In genomic region chr13:30191491-30192100, GRCh38 we compare ENCODE assay signal across 15 cellular contexts.
DNase-seq lines count a peak whose midpoint lies in the region; ATAC-seq, FAIRE-seq and TF ChIP-seq lines count a peak whose summit lies in the region.
"Had no signal": no experiment of that assay in that cellular context is flagged by ENCODE, and none has a peak within 500 bp of the region (broad histone marks: within the 10 kb centered on the region; RNA-seq: fewer than 3 reads in every experiment).

No MANE protein-coding gene starts in this region.

- no peak for FAIRE-seq in H54 (lab: Jason Lieb, UNC)

- peak; percentile 46 for ATAC-seq in stimulated activated effector memory CD8-positive, alpha-beta T cell treated with anti-CD3 and anti-CD28 coated beads, Interleukin-12 subunit alpha, Interleukin-12 subunit beta, amount 100 ng/mL, for 72 hours
- ATAC-seq in GM19397 (IDR thresholded peaks at IDR 0.05; ENCODE audit: unreplicated experiment): no peak
- ATAC-seq: heart right ventricle had no signal

- WGBS in esophagus muscularis mucosa: 55% methylated on average over 5 of the region's 5 CpGs

- H3K27ac ChIP-seq in esophagus muscularis mucosa (replicated peaks in 1 of 4) (no peak overlapping the region), brain microvascular endothelial cell (no peak overlapping the region)
- H3K27ac ChIP-seq: heart right ventricle, left ventricle myocardium inferior had no signal

- H3K4me3 Mint-ChIP-seq in stimulated activated effector memory CD8-positive, alpha-beta T cell treated with anti-CD3 and anti-CD28 coated beads, Interleukin-12 subunit alpha, Interleukin-12 subunit beta, amount 100 ng/mL, for 72 hours: no peak overlapping the region
- H3K4me3 Mint-ChIP-seq: activated naive CD8-positive, alpha-beta T cell treated with anti-CD3 and anti-CD28 coated beads, Interleukin-2, amount 10 ng/mL, durations not matched to agents 7 days and 5 days; CD4-positive, alpha-beta T cell; naive B cell had no signal

- TF ChIP-seq EP300 in esophagus muscularis mucosa (IDR thresholded peaks at IDR 0.05): no peak

- H3K27ac Mint-ChIP-seq in stimulated activated effector memory CD8-positive, alpha-beta T cell treated with anti-CD3 and anti-CD28 coated beads, Interleukin-12 subunit alpha, Interleukin-12 subunit beta, amount 100 ng/mL, for 72 hours: no peak overlapping the region
- H3K27ac Mint-ChIP-seq: activated naive CD8-positive, alpha-beta T cell treated with anti-CD3 and anti-CD28 coated beads, Interleukin-2, amount 10 ng/mL, durations not matched to agents 7 days and 5 days; CD4-positive, alpha-beta T cell had no signal

- DNase-seq in H54 (ENCODE audit: insufficient read length, low spot score) (peak; percentile 9), RKO (ENCODE audit: low spot score) (peak; percentile 30), esophagus muscularis mucosa (ENCODE audit: extremely low spot score) (peak; percentile 72), brain microvascular endothelial cell (no peak), epidermal melanocyte (ENCODE audit: insufficient read length, low spot score) (no peak)
- no peak for DNase-seq in stimulated activated effector memory CD8-positive, alpha-beta T cell treated with anti-CD3 and anti-CD28 coated beads, Interleukin-12 subunit alpha, Interleukin-12 subunit beta, amount 100 ng/mL, for 72 hours (ENCODE audit: low spot score in 2 of 2)
- DNase-seq: activated CD4-positive, alpha-beta T cell treated with anti-CD3 and anti-CD28 coated beads for 48 hours; activated naive CD8-positive, alpha-beta T cell treated with anti-CD3 and anti-CD28 coated beads, Interleukin-2, amount 10 ng/mL, durations not matched to agents 7 days and 5 days; CD4-positive, alpha-beta T cell; cerebellar nuclear complex; heart right ventricle; left ventricle myocardium inferior; naive B cell; stimulated activated CD4-positive, alpha-beta T cell treated with anti-CD3 and anti-CD28 coated beads, Interleukin-15, amount 100 ng/mL, for 24 hours had no signal

- no peak overlapping the region for H3K4me3 ChIP-seq in esophagus muscularis mucosa
- H3K4me3 ChIP-seq in brain microvascular endothelial cell (ENCODE audit: low read depth, low read length): no peak overlapping the region
- H3K4me3 ChIP-seq: heart right ventricle, left ventricle myocardium inferior had no signal

- in situ Hi-C loops in brain microvascular endothelial cell (cut with HindIII; ENCODE audit: low pct_ligation_motif_present, low sequenced_read_pairs): no loop called here

- no peaks in the 10 kb centered on the region for H3K4me1 Mint-ChIP-seq in stimulated activated effector memory CD8-positive, alpha-beta T cell treated with anti-CD3 and anti-CD28 coated beads, Interleukin-12 subunit alpha, Interleukin-12 subunit beta, amount 100 ng/mL, for 72 hours
- H3K4me1 Mint-ChIP-seq: naive B cell had no signal

- TF ChIP-seq CTCF in esophagus muscularis mucosa (IDR thresholded peaks at IDR 0.05): no peak
- TF ChIP-seq CTCF in brain microvascular endothelial cell (IDR thresholded peaks at IDR 0.05; ENCODE audit: low read depth, low read length, missing control alignments): no peak

- H3K36me3 ChIP-seq in esophagus muscularis mucosa (peaks cover 0 to 4% (median 0%) of the 10 kb centered on the region in 4 donors), brain microvascular endothelial cell (replicated peaks) (no peaks in the 10 kb centered on the region)
- H3K36me3 ChIP-seq: heart right ventricle had no signal

- peaks cover 0 to 6% (median 0%) of the 10 kb centered on the region in 4 donors for H3K4me1 ChIP-seq in esophagus muscularis mucosa
- H3K4me1 ChIP-seq: heart right ventricle, left ventricle myocardium inferior had no signal

- H3K36me3 Mint-ChIP-seq in stimulated activated effector memory CD8-positive, alpha-beta T cell treated with anti-CD3 and anti-CD28 coated beads, Interleukin-12 subunit alpha, Interleukin-12 subunit beta, amount 100 ng/mL, for 72 hours: no peaks in the 10 kb centered on the region
- H3K36me3 Mint-ChIP-seq: naive B cell had no signal

- intact Hi-C loops in esophagus muscularis mucosa (cut with DNase I): no loop called here

- H3K27me3 ChIP-seq in esophagus muscularis mucosa (no peaks in the 10 kb centered on the region), brain microvascular endothelial cell (replicated peaks) (no peaks in the 10 kb centered on the region)
- H3K27me3 ChIP-seq: heart right ventricle had no signal

- TF ChIP-seq POLR2A in H54 (IDR thresholded peaks at IDR 0.05; ENCODE audit: low read depth, low read length) (no peak), esophagus muscularis mucosa (IDR thresholded peaks at IDR 0.05; ENCODE audit: low read depth) (no peak)

- no peaks in the 10 kb centered on the region for H3K9me3 Mint-ChIP-seq in stimulated activated effector memory CD8-positive, alpha-beta T cell treated with anti-CD3 and anti-CD28 coated beads, Interleukin-12 subunit alpha, Interleukin-12 subunit beta, amount 100 ng/mL, for 72 hours
- H3K9me3 Mint-ChIP-seq: activated naive CD8-positive, alpha-beta T cell treated with anti-CD3 and anti-CD28 coated beads, Interleukin-2, amount 10 ng/mL, durations not matched to agents 7 days and 5 days; CD4-positive, alpha-beta T cell; naive B cell had no signal

- H3K9me3 ChIP-seq in esophagus muscularis mucosa: no peaks in the 10 kb centered on the region
- H3K9me3 ChIP-seq: heart right ventricle, left ventricle myocardium inferior had no signal

Comparison
In these comparisons a context has a peak if more than half of its experiments do, and no peak if none do; other contexts are left out.
1. DNase-seq: peak in H54 (single experiment), RKO (single experiment) and esophagus muscularis mucosa (single experiment); none in stimulated activated effector memory CD8-positive, alpha-beta T cell treated with anti-CD3 and anti-CD28 coated beads, Interleukin-12 subunit alpha, Interleukin-12 subunit beta, amount 100 ng/mL, for 72 hours (0 of 2), brain microvascular endothelial cell (single experiment) and epidermal melanocyte (single experiment).